In genomic region chr7:106750773-106751172, GRCh38 we compare ENCODE assay signal across 8 cellular contexts.
"Had no signal": no experiment of that assay in that cellular context is flagged by ENCODE, and none has a peak within 500 bp of the region (broad histone marks: within the 10 kb centered on the region; RNA-seq: fewer than 3 reads in every experiment).

No MANE protein-coding gene starts in this region.

- H3K4me3 Mint-ChIP-seq: IgD-negative memory B cell had no signal

- H3K27ac Mint-ChIP-seq: IgD-negative memory B cell had no signal

- DNase-seq: IMR-90, KBM-7, KG1 had no signal

- H3K9ac ChIP-seq: KMS-11 had no signal

- H3K36me3 Mint-ChIP-seq: IgD-negative memory B cell had no signal

- H3K4me2 ChIP-seq: KMS-11 had no signal

- H3K27ac ChIP-seq: HL-60, KMS-11 had no signal

- ATAC-seq: HepG2 had no signal

- FAIRE-seq: HepG2, HTR-8/SVneo had no signal
